7 cellular contexts compared by ENCODE assay signal in genomic region chrX:86579777-86580176, GRCh38.
"Had no signal": no experiment of that assay in that cellular context is flagged by ENCODE, and none has a peak within 500 bp of the region (broad histone marks: within the 10 kb centered on the region; RNA-seq: fewer than 3 reads in every experiment).

No MANE protein-coding gene starts in this region.

- DNase-seq: GDM1, GF-D8 had no signal

- FAIRE-seq: G401.6, GM12878, GM12891, GM12892, GM18507 had no signal

- H3K4me3 ChIP-seq: GM12878 had no signal
